ENCODE assay signal across 10 cellular contexts in genomic region chr2:196149926-196150325, GRCh38. TPM values are rescaled to one million over a fixed set of nuclear protein-coding genes. Genes with fewer than 3 reads are reported as not detected.
DNase-seq lines count a peak whose midpoint lies in the region; ATAC-seq and TF ChIP-seq lines count a peak whose summit lies in the region.
"Had no signal": no experiment of that assay in that cellular context is flagged by ENCODE, and none has a peak within 500 bp of the region (broad histone marks: within the 10 kb centered on the region; RNA-seq: fewer than 3 reads in every experiment).

No MANE protein-coding gene starts in this region.

- no peak for DNase-seq in activated CD4-positive, alpha-beta memory T cell treated with anti-CD3 and anti-CD28 coated beads, Interleukin-2, amount 10 ng/mL, durations not matched to agents 7 days and 5 days
- no peak for DNase-seq in NCI-H1694 (lab: John Stamatoyannopoulos, UW)
- DNase-seq in Right ventricle myocardium inferior (ENCODE audit: missing footprints): no peak
- no peak for DNase-seq in GM23338 (ENCODE audit: low spot score)
- no peak for DNase-seq in NCI-H748 (lab: John Stamatoyannopoulos, UW; ENCODE audit: unreplicated experiment)
- DNase-seq: NCI-H774 had no signal

- peak; percentile 48 for ATAC-seq in GM18861 (IDR thresholded peaks at IDR 0.05; ENCODE audit: unreplicated experiment)
- ATAC-seq in HG03064 (IDR thresholded peaks at IDR 0.05; ENCODE audit: low read depth, unreplicated experiment): peak; percentile 50
- ATAC-seq in Right ventricle myocardium inferior: no peak
- no peak for ATAC-seq in GM23338

- H3K9me3 ChIP-seq in BLaER1 treated with 17β-estradiol and CSF1 and Interleukin-3, amounts not matched to agents 10 nM and 100 nM (replicated peaks in 1 of 11): 0 out of 22 replicates have a peak, but pooled peaks cover 0 to 10% (median 0%) of the 10 kb centered on the region in 11 experiments
- H3K9me3 ChIP-seq: thoracic aorta had no signal

- H3K27me3 ChIP-seq in BLaER1 treated with 17β-estradiol and CSF1 and Interleukin-3, amounts not matched to agents 10 nM and 100 nM: no peaks in the 10 kb centered on the region
- H3K27me3 ChIP-seq in GM23338 (ENCODE audit: insufficient read depth): no peaks in the 10 kb centered on the region

- H2AFZ ChIP-seq in GM23338: no peak overlapping the region

- H3K4me1 ChIP-seq in BLaER1 treated with 17β-estradiol and CSF1 and Interleukin-3, amounts not matched to agents 10 nM and 100 nM: peaks cover 13 to 56% (median 22%) of the 10 kb centered on the region in 10 experiments; a peak in 18 of 20 replicates
- H3K4me1 ChIP-seq in GM23338 (ENCODE audit: insufficient read depth): no peaks in the 10 kb centered on the region

- H3K4me3 ChIP-seq in BLaER1 treated with 17β-estradiol and CSF1 and Interleukin-3, amounts not matched to agents 10 nM and 100 nM: no peak overlapping the region
- H3K4me3 ChIP-seq in GM23338: no peak overlapping the region
- H3K4me3 ChIP-seq: thoracic aorta had no signal

- POLR2A ChIA-PET in activated CD4-positive, alpha-beta memory T cell treated with anti-CD3 and anti-CD28 coated beads, Interleukin-2, amount 10 ng/mL, durations not matched to agents 7 days and 5 days (lab: Charles Lee): interaction anchor here (0.9 to 7.7 kb wide), 5 partner anchors 10 to 126 kb away, joined by 3 to 130 read pairs (median 7); no protein-coding TSS in a partner anchor

- H3K36me3 ChIP-seq in BLaER1 treated with 17β-estradiol and CSF1 and Interleukin-3, amounts not matched to agents 10 nM and 100 nM: peaks cover 81 to 100% (median 95%) of the 10 kb centered on the region in 11 experiments
- H3K36me3 ChIP-seq in GM23338 (ENCODE audit: insufficient read depth): no peaks in the 10 kb centered on the region

- H3K36me3 Mint-ChIP-seq in activated CD4-positive, alpha-beta memory T cell treated with anti-CD3 and anti-CD28 coated beads, Interleukin-2, amount 10 ng/mL, durations not matched to agents 7 days and 5 days (ENCODE audit: low read depth): peaks cover 93% of the 10 kb centered on the region
- H3K36me3 Mint-ChIP-seq in GM23338 (ENCODE audit: low read depth): peaks cover 25% of the 10 kb centered on the region; the same call in 2 of the 3 replicates

- H3F3A ChIP-seq in GM23338 (replicated peaks; ENCODE audit: low read depth): no peaks in the 10 kb centered on the region

- H3K9me2 ChIP-seq in GM23338 (ENCODE audit: insufficient read depth): no peaks in the 10 kb centered on the region

- peak overlapping the region in 7 of 11 experiments; percentile 2 to 46 (median 32); a peak in 10 of 22 replicates for H3K27ac ChIP-seq in BLaER1 treated with 17β-estradiol and CSF1 and Interleukin-3, amounts not matched to agents 10 nM and 100 nM
- H3K27ac ChIP-seq in GM23338 (ENCODE audit: low read depth): no peak overlapping the region
- H3K27ac ChIP-seq: thoracic aorta had no signal

- CTCF ChIA-PET in activated CD4-positive, alpha-beta memory T cell treated with anti-CD3 and anti-CD28 coated beads, Interleukin-2, amount 10 ng/mL, durations not matched to agents 7 days and 5 days (lab: Charles Lee): interaction anchor here (0.9 kb wide), 1 partner anchor 42 kb away, joined by 6 read pairs; no protein-coding TSS in a partner anchor

- no peaks in the 10 kb centered on the region for H3K27me3 Mint-ChIP-seq in activated CD4-positive, alpha-beta memory T cell treated with anti-CD3 and anti-CD28 coated beads, Interleukin-2, amount 10 ng/mL, durations not matched to agents 7 days and 5 days
- peaks cover 1% of the 10 kb centered on the region for H3K27me3 Mint-ChIP-seq in GM23338 (ENCODE audit: insufficient read depth, low read depth, poor library complexity)

- no peak for TF ChIP-seq CTCF in GM23338 (conservative IDR thresholded peaks at IDR 0.05; ENCODE audit: low read depth in 2 of 2)

- H3K4me2 ChIP-seq in BLaER1 treated with 17β-estradiol and CSF1 and Interleukin-3, amounts not matched to agents 10 nM and 100 nM: peak overlapping the region in 5 of 11 experiments; percentile 10 to 77 (median 34); a peak in 9 of 22 replicates
- H3K4me2 ChIP-seq in GM23338: no peak overlapping the region

- peaks cover 0 to 99% (median 63%) of the 10 kb centered on the region in 11 experiments; a peak in 18 of 22 replicates for H4K20me1 ChIP-seq in BLaER1 treated with 17β-estradiol and CSF1 and Interleukin-3, amounts not matched to agents 10 nM and 100 nM
- H4K20me1 ChIP-seq in GM23338 (replicated peaks; ENCODE audit: insufficient read depth): no peaks in the 10 kb centered on the region

- H3K9me3 Mint-ChIP-seq in activated CD4-positive, alpha-beta memory T cell treated with anti-CD3 and anti-CD28 coated beads, Interleukin-2, amount 10 ng/mL, durations not matched to agents 7 days and 5 days: no peaks in the 10 kb centered on the region
- H3K9me3 Mint-ChIP-seq in GM23338: no peaks in the 10 kb centered on the region

- H3K27ac Mint-ChIP-seq in activated CD4-positive, alpha-beta memory T cell treated with anti-CD3 and anti-CD28 coated beads, Interleukin-2, amount 10 ng/mL, durations not matched to agents 7 days and 5 days: peak overlapping the region; percentile 37
- no peak overlapping the region for H3K27ac Mint-ChIP-seq in GM23338

- H3K4me1 Mint-ChIP-seq in activated CD4-positive, alpha-beta memory T cell treated with anti-CD3 and anti-CD28 coated beads, Interleukin-2, amount 10 ng/mL, durations not matched to agents 7 days and 5 days: peaks cover 77% of the 10 kb centered on the region
- no peaks in the 10 kb centered on the region for H3K4me1 Mint-ChIP-seq in GM23338

- H3K4me3 Mint-ChIP-seq in activated CD4-positive, alpha-beta memory T cell treated with anti-CD3 and anti-CD28 coated beads, Interleukin-2, amount 10 ng/mL, durations not matched to agents 7 days and 5 days: peak overlapping the region; percentile 13
- no peak overlapping the region for H3K4me3 Mint-ChIP-seq in GM23338

- H3K9ac ChIP-seq in BLaER1 treated with 17β-estradiol and CSF1 and Interleukin-3, amounts not matched to agents 10 nM and 100 nM: peak overlapping the region in 3 of 11 experiments; percentile 6 to 55 (median 26); a peak in 2 of 22 replicates

- intact Hi-C loops in Right ventricle myocardium inferior (cut with DNase I): no loop called here

- no peaks in the 10 kb centered on the region for H3K79me2 ChIP-seq in GM23338 (replicated peaks; ENCODE audit: insufficient read depth)

TF ChIP-seq in GM23338, 12 proteins besides CTCF, POLR2A, EP300 and RAD21 (continues in another document):
- TF ChIP-seq JUNB (IDR thresholded peaks at IDR 0.05; ENCODE audit: unreplicated experiment) (no peak), EZH2 (IDR thresholded peaks at IDR 0.05; ENCODE audit: low read depth, unreplicated experiment) (no peak)

RNA-seq across cellular contexts. Expression of gene STK17B, which starts 21.5 kb away (rescaled TPM):
- total RNA-seq in activated CD4-positive, alpha-beta memory T cell treated with anti-CD3 and anti-CD28 coated beads, Interleukin-2, amount 10 ng/mL, durations not matched to agents 7 days and 5 days: 100 to 1,000 TPM; 365 to 367 TPM
- total RNA-seq in Right ventricle myocardium inferior: 7.4 TPM
- 12.8 and 13.7 TPM in 2 replicates for total RNA-seq in GM23338 (2014; rRNA removed; shearing (Covaris generic))
- 4.3 and 5.7 TPM in 2 replicates for polyA plus RNA-seq in GM23338 (2016; fragmentation: Nextera tagmentation; extraction: Ambion mirVana)

Comparison
In these comparisons a context has a peak if more than half of its experiments do, and no peak if none do; other contexts are left out.
1. ATAC-seq: peak in GM18861 (single experiment) and HG03064 (single experiment); none in Right ventricle myocardium inferior (single experiment) and GM23338 (single experiment).
2. RNA of gene STK17B, which starts 21.5 kb away (total RNA-seq): 365 to 367 TPM in activated CD4-positive, alpha-beta memory T cell treated with anti-CD3 and anti-CD28 coated beads, Interleukin-2, amount 10 ng/mL, durations not matched to agents 7 days and 5 days; 12.8 to 13.7 TPM in GM23338 and 7.4 TPM in Right ventricle myocardium inferior (single experiment); every median in the first group is over 10 times any median in the second.